In the genomic region with DNA sequence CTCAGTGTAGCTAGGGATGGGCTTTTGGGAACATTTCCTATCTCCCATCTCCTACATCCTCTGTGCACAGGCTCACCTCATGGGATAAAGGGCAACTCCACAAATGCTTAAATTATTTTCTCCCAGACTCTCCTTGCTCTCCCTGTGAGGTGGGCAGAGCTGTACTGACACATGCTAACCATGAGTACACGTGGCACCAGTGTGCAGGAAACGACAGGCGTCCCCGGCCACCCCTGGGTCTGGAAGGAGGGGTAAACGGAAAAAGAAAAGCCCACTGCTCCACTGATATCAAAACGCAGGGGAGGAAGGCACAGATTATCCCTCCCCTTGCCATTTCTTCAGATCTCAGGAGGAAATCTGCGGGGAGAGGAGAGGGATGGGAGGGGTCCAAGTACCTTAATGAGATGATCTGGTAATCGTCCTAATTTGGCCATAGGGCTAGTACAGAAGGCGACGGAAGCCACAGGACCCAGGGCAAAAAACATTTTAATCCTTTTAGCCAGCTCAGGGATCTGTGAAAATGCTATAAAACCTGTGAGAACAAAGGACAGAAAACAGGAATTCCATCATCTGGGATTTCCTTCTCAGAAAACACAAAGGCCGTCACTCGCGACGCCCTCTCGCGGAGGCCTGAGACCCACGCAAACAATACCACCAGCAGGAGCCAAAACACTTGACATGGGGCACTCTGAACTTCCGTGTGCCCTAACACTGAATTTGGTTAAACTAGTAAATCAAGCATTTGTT, we compare ENCODE assay signal across 13 cellular contexts. TPM values are rescaled to one million over a fixed set of nuclear protein-coding genes. Genes with fewer than 3 reads are reported as not detected.
DNase-seq lines count a peak whose midpoint lies in the region; ATAC-seq, FAIRE-seq and TF ChIP-seq lines count a peak whose summit lies in the region.
"Had no signal": no experiment of that assay in that cellular context is flagged by ENCODE, and none has a peak within 500 bp of the region (broad histone marks: within the 10 kb centered on the region; RNA-seq: fewer than 3 reads in every experiment).

No MANE protein-coding gene starts in this region.

- H3K4me3 ChIP-seq in HFF-Myc (replicated peaks; ENCODE audit: low read depth, low read length) (no peak overlapping the region), K562 (no peak overlapping the region), right cardiac atrium (ENCODE audit: low read length) (no peak overlapping the region), skeletal muscle tissue (ENCODE audit: low read length in 3 of 3) (peak overlapping the region in 1 of 3 donors; percentile 25)

- no peaks in the 10 kb centered on the region for H3K27me3 Mint-ChIP-seq in osteocyte (ENCODE audit: unreplicated experiment)
- H3K27me3 Mint-ChIP-seq: IgD-negative memory B cell had no signal

- no peak for TF ChIP-seq POLR2A in K562 (conservative IDR thresholded peaks at IDR 0.05)

- no peak for FAIRE-seq in K562 (lab: Jason Lieb, UNC)

- H3K9me3 Mint-ChIP-seq in osteocyte (ENCODE audit: unreplicated experiment): no peaks in the 10 kb centered on the region
- H3K9me3 Mint-ChIP-seq: IgD-negative memory B cell had no signal

- H3K27ac Mint-ChIP-seq in osteocyte (ENCODE audit: unreplicated experiment): no peak overlapping the region

- H3K27ac ChIP-seq in K562 (ENCODE audit: extremely low read depth, low read depth, low read length): no peak overlapping the region
- H3K27ac ChIP-seq in right cardiac atrium (ENCODE audit: low read length): peak overlapping the region; percentile 88
- H3K27ac ChIP-seq in skeletal muscle tissue (ENCODE audit: low read depth, low read length): peak overlapping the region; percentile 48
- H3K27ac ChIP-seq: epithelial cell of prostate had no signal

- ATAC-seq in K562: no peak
- ATAC-seq in right cardiac atrium: peak; percentile 69 to 92
- no peak for ATAC-seq in HG03025 (IDR thresholded peaks at IDR 0.05; ENCODE audit: low FRiP score, unreplicated experiment)
- ATAC-seq: Panc1 had no signal

- no peaks in the 10 kb centered on the region for H3K4me1 Mint-ChIP-seq in osteocyte (ENCODE audit: unreplicated experiment)
- H3K4me1 Mint-ChIP-seq: IgD-negative memory B cell had no signal

- in situ Hi-C loops in K562 (cut with MboI): loop anchor here (5.0 kb wide), 1 partner anchor 283 kb away; no protein-coding TSS in a partner anchor

- peaks cover 33% of the 10 kb centered on the region for H3K36me3 Mint-ChIP-seq in osteocyte (ENCODE audit: unreplicated experiment)

- H4K20me1 ChIP-seq in K562 (replicated peaks; ENCODE audit: control insufficient read depth, insufficient read depth, low read length): no peaks in the 10 kb centered on the region

- intact Hi-C loops in K562 (cut with micrococcal nuclease): no loop called here
- intact Hi-C loops in right cardiac atrium (cut with DNase I): loop anchor here in 1 of 4 donors (10.0 kb wide), 1 partner anchor 390 kb away; no protein-coding TSS in a partner anchor

- no peak overlapping the region for H3K4me2 ChIP-seq in K562 (ENCODE audit: insufficient read depth, low read length)

- H3K27me3 ChIP-seq in K562 (ENCODE audit: control insufficient read depth in 2 of 2, insufficient read depth in 2 of 2, low read length in 2 of 2) (peaks cover 0 to 3% of the 10 kb centered on the region in 2 experiments; a peak in 1 of 5 replicates), right cardiac atrium (ENCODE audit: control insufficient read depth, insufficient read depth) (no peaks in the 10 kb centered on the region), skeletal muscle tissue (ENCODE audit: control insufficient read depth in 3 of 3, insufficient read depth in 3 of 3, low read length in 3 of 3) (no peaks in the 10 kb centered on the region)

- no peaks in the 10 kb centered on the region for H3K9me1 ChIP-seq in K562 (ENCODE audit: control insufficient read depth, insufficient read depth, low read length)

- TF ChIP-seq RAD21 in K562 (CRISPR knock-in tag; conservative IDR thresholded peaks at IDR 0.05 in 1 of 2, IDR thresholded peaks at IDR 0.05 in 1 of 2): no peak

- POLR2A ChIA-PET in K562 (lab: Yijun Ruan, JAX): no interaction called here

- BruUV-seq in K562 (replicated peaks; lab: Mats Ljungman, UMichigan): no TSS peak

- peak; percentile 21 for TF ChIP-seq CTCF in HFF-Myc (IDR thresholded peaks at IDR 0.05; ENCODE audit: low read depth, low read length, missing control alignments)
- TF ChIP-seq CTCF in K562 (IDR thresholded peaks at IDR 0.05 in 2 of 3, conservative IDR thresholded peaks at IDR 0.05 in 1 of 3; ENCODE audit: insufficient read depth in 2 of 3, low read depth in 1 of 3, low read length in 3 of 3): peak; percentile 29 to 37 (median 32); a peak in 3 of 6 replicates
- no peak for TF ChIP-seq CTCF in osteocyte (IDR thresholded peaks at IDR 0.05)

- DNase-seq in HFF-Myc (ENCODE audit: extremely low read depth, low read depth) (no peak), K562 (ENCODE audit: extremely low read depth in 1 of 4, low spot score in 3 of 4) (peak in 1 of 4 experiments; percentile 7), right cardiac atrium (peak; percentile 39 to 80 (median 72)), osteocyte (ENCODE audit: extremely low spot score, unreplicated experiment) (no peak), iPS-NIHi11 (ENCODE audit: low spot score) (no peak), NCI-H526 (lab: John Stamatoyannopoulos, UW) (no peak)
- DNase-seq: HCEC 1CT had no signal

- H3K9me3 ChIP-seq in K562 (replicated peaks; ENCODE audit: control insufficient read depth, insufficient read depth, low read depth, low read length) (no peaks in the 10 kb centered on the region), right cardiac atrium (ENCODE audit: control insufficient read depth, low read length) (no peaks in the 10 kb centered on the region), skeletal muscle tissue (ENCODE audit: control insufficient read depth in 3 of 3, low read length in 3 of 3) (no peaks in the 10 kb centered on the region)

- H3K4me1 ChIP-seq in K562 (replicated peaks in 1 of 2; ENCODE audit: control insufficient read depth in 2 of 2, insufficient read depth in 2 of 2, low read length in 2 of 2) (no peaks in the 10 kb centered on the region), right cardiac atrium (ENCODE audit: control insufficient read depth, insufficient read depth, low read length) (no peaks in the 10 kb centered on the region), skeletal muscle tissue (ENCODE audit: control insufficient read depth in 3 of 3, insufficient read depth in 3 of 3, low read length in 3 of 3) (no peaks in the 10 kb centered on the region)

- CTCF ChIA-PET in K562 (lab: Yijun Ruan, JAX; ENCODE audit: low intra/inter-chr PET ratio): no interaction called here

- 0 out of 2 replicates have a peak overlapping the region, but pooled peaks have one; percentile 32 for H2AFZ ChIP-seq in K562 (ENCODE audit: low read depth, low read length)

- H3K9ac ChIP-seq in K562 (ENCODE audit: insufficient read depth in 1 of 2, low read depth in 2 of 2, low read length in 2 of 2) (no peak overlapping the region), skeletal muscle tissue (ENCODE audit: low read depth in 1 of 3, low read length in 3 of 3) (no peak overlapping the region)

- TF ChIP-seq EP300 in K562 (IDR thresholded peaks at IDR 0.05; ENCODE audit: low read length): no peak

- 2% methylated on average over 11 of the region's 18 CpGs for WGBS in K562 (ENCODE audit: insufficient coverage, low coverage, missing lambda C conversion rate)
- 48% methylated on average over 18 of the region's 18 CpGs for WGBS in right cardiac atrium

- H3K79me2 ChIP-seq in K562 (ENCODE audit: control insufficient read depth, insufficient read depth, low read length): no peaks in the 10 kb centered on the region

- H3K4me3 Mint-ChIP-seq in osteocyte (ENCODE audit: unreplicated experiment): no peak overlapping the region

- H3K36me3 ChIP-seq in K562 (ENCODE audit: control insufficient read depth, insufficient read depth, low read length) (no peaks in the 10 kb centered on the region), skeletal muscle tissue (ENCODE audit: control insufficient read depth in 3 of 3, insufficient read depth in 3 of 3, low read length in 3 of 3) (peaks cover 0 to 11% (median 0%) of the 10 kb centered on the region in 3 donors)

RNA-seq across cellular contexts. Expression of gene CH25H, which starts 17.8 kb away (rescaled TPM):
- not detected in 2 replicates for total RNA-seq in K562 (2011; cell fraction: chromatin; rRNA removed; ENCODE audit: low replicate concordance)
- total RNA-seq in K562 (2011; cell fraction: nucleolus; rRNA removed): not detected in 2 replicates
- not detected in 2 replicates for total RNA-seq in K562 (2011; cell fraction: nucleoplasm; rRNA removed)
- total RNA-seq in K562 (2014; rRNA removed) (not detected in 2 replicates), K562 (2014; rRNA removed; fragmentation: Illumina TruSeq; extraction: Trizol) (not detected in 2 replicates), K562 (2015; rRNA removed; fragmentation: Illumina TruSeq; extraction: Trizol) (not detected in 2 replicates), K562 (2021) (not detected in 2 replicates), right cardiac atrium (under 1 TPM; 0.24 to 0.67 (median 0.50) TPM), skeletal muscle tissue (under 0.01 TPM), osteocyte (not detected in 2 replicates)
- polyA plus RNA-seq in K562 (2011; rRNA removed) (not detected in 2 replicates), K562 (2014; fragmentation: Illumina TruSeq; extraction: Trizol) (not detected in 2 replicates), K562 (2014; fragmentation: Nextera tagmentation; extraction: Ambion mirVana) (not detected), K562 (2014; rRNA removed) (not detected in 2 replicates), right cardiac atrium (1.8 TPM)
- not detected in 2 replicates for polyA plus RNA-seq in K562 (2011; cell fraction: cytosol; rRNA removed)
- polyA plus RNA-seq in K562 (2011; cell fraction: nucleus; rRNA removed): 0.07 TPM in 1 of 2 replicates, not detected in the other
- polyA plus RNA-seq in K562 (2012): 0.05 TPM in 1 of 2 replicates, not detected in the other
- not detected in 2 replicates for polyA minus RNA-seq in K562 (2011; rRNA and poly(A)+ RNA removed)
- polyA minus RNA-seq in K562 (2011; cell fraction: cytosol; rRNA and poly(A)+ RNA removed): not detected in 2 replicates
- not detected in 2 replicates for polyA minus RNA-seq in K562 (2011; cell fraction: nucleus; rRNA and poly(A)+ RNA removed)
- total RNA-seq: activated CD8-positive, alpha-beta memory T cell treated with anti-CD3 and anti-CD28 coated beads for 36 hours had no signal
- polyA plus RNA-seq: IgD-negative memory B cell had no signal

RNA-seq across cellular contexts. Expression of gene LIPA, which starts 26.7 kb away (rescaled TPM):
- total RNA-seq in K562 (2011; cell fraction: chromatin; rRNA removed; ENCODE audit: low replicate concordance): not detected in 2 replicates
- total RNA-seq in K562 (2011; cell fraction: nucleolus; rRNA removed): not detected in 2 replicates
- 0.73 TPM in 1 of 2 replicates, not detected in the other for total RNA-seq in K562 (2011; cell fraction: nucleoplasm; rRNA removed)
- total RNA-seq in K562 (2014; rRNA removed): 0.08 and 0.09 TPM in 2 replicates
- 0.19 and 0.40 TPM in 2 replicates for total RNA-seq in K562 (2014; rRNA removed; fragmentation: Illumina TruSeq; extraction: Trizol)
- 0.15 TPM in 1 of 2 replicates, not detected in the other for total RNA-seq in K562 (2015; rRNA removed; fragmentation: Illumina TruSeq; extraction: Trizol)
- total RNA-seq in K562 (2021): 0.29 and 0.45 TPM in 2 replicates
- 0.07 TPM in 1 of 2 replicates, not detected in the other for polyA plus RNA-seq in K562 (2011; rRNA removed)
- polyA plus RNA-seq in K562 (2011; cell fraction: cytosol; rRNA removed): 0.01 TPM in 1 of 2 replicates, not detected in the other
- polyA plus RNA-seq in K562 (2011; cell fraction: nucleus; rRNA removed): 0.13 TPM in 1 of 2 replicates, not detected in the other
- polyA plus RNA-seq in K562 (2012): 0.13 and 0.25 TPM in 2 replicates
- 0.06 and 0.16 TPM in 2 replicates for polyA plus RNA-seq in K562 (2014; fragmentation: Illumina TruSeq; extraction: Trizol)
- polyA plus RNA-seq in K562 (2014; fragmentation: Nextera tagmentation; extraction: Ambion mirVana): under 1 TPM; 0.13 to 0.20 TPM
- polyA plus RNA-seq in K562 (2014; rRNA removed): 0.12 TPM in 1 of 2 replicates, not detected in the other
- polyA minus RNA-seq in K562 (2011; rRNA and poly(A)+ RNA removed): not detected in 2 replicates
- polyA minus RNA-seq in K562 (2011; cell fraction: cytosol; rRNA and poly(A)+ RNA removed): not detected in 2 replicates
- polyA minus RNA-seq in K562 (2011; cell fraction: nucleus; rRNA and poly(A)+ RNA removed): not detected in 2 replicates
- total RNA-seq in right cardiac atrium: 10 to 100 TPM; 22.7 to 34.7 (median 26.0) TPM
- polyA plus RNA-seq in right cardiac atrium: 14.0 TPM
- total RNA-seq in skeletal muscle tissue: 50.1 TPM
- total RNA-seq in osteocyte: 36.9 and 42.2 TPM in 2 replicates

Comparison
In these comparisons a context has a peak if more than half of its experiments do, and no peak if none do; other contexts are left out.
1. DNase-seq: peak in right cardiac atrium (3 of 3); none in HFF-Myc (single experiment), osteocyte (single experiment), iPS-NIHi11 (single experiment) and NCI-H526 (0 of 2).
2. ATAC-seq: peak in right cardiac atrium (2 of 2); none in K562 (single experiment) and HG03025 (single experiment).
3. RNA of gene LIPA, which starts 26.7 kb away (total RNA-seq): 50.1 TPM in skeletal muscle tissue (single experiment), 36.9 to 42.2 TPM in osteocyte and 22.7 to 34.7 TPM in right cardiac atrium; 0.08 to 0.73 TPM in K562; every median in the first group is over 10 times any median in the second.